14 cellular contexts compared by ENCODE assay signal in the genomic region with DNA sequence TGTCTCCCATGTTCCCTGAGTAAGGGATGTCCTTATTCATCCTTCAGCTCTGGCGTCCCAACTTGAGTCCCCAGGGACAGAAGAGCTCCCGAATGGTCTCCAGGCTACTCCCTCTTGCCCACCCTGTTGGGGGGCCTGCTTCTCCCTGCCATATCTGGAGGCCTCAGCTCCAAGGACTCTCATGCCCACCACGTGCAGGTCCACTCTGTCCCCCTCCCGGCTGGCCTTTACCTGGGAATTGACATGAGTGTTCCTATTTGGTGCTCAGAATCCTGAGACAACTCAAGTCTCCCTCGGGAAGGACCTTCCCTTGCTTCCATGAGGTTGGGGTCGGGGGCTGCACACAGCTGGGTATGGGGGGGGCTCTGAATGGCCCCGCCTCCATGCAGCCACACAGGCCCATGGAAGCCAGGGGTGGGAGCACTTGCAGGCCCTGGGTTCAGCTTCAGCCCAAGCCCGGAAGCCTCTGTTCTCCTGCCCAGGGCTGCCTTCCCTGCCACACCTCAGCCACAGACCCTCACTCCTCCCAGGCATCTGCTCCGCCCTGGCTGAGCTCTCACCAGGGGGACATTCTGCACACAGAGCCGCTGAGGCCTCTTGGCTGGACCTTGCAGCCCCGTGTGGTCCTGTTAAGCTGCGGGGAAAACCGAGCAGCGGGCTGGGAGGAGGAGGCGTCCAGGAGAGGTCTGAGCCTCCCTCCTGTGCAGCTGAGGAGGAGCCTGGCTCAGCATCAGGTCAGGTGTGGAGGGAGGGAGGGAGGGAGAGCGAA.
"Had no signal": no experiment of that assay in that cellular context is flagged by ENCODE, and none has a peak within 500 bp of the region (broad histone marks: within the 10 kb centered on the region; RNA-seq: fewer than 3 reads in every experiment).

No MANE protein-coding gene starts in this region.

- H3K27me3 Mint-ChIP-seq: memory B cell had no signal

- H3K9me3 ChIP-seq: neutrophil had no signal

- ATAC-seq: left lobe of liver; naive thymus-derived CD8-positive, alpha-beta T cell; T-helper 17 cell; WTC11 had no signal

- H3K27ac ChIP-seq: hepatocyte, neutrophil, upper lobe of left lung had no signal

- H3K4me1 ChIP-seq: upper lobe of left lung had no signal

- H3K36me3 Mint-ChIP-seq: activated naive CD8-positive, alpha-beta T cell treated with anti-CD3 and anti-CD28 coated beads, Interleukin-2, amount 10 ng/mL, durations not matched to agents 7 days and 5 days; memory B cell had no signal

- DNase-seq: activated CD4-positive, alpha-beta T cell treated with anti-CD3 and anti-CD28 coated beads for 48 hours; activated CD8-positive, alpha-beta memory T cell treated with anti-CD3 and anti-CD28 coated beads for 24 hours; activated naive CD4-positive, alpha-beta T cell; activated naive CD8-positive, alpha-beta T cell treated with anti-CD3 and anti-CD28 coated beads, Interleukin-2, amount 10 ng/mL, durations not matched to agents 7 days and 5 days; naive thymus-derived CD8-positive, alpha-beta T cell; small intestine; T-helper 17 cell had no signal

- H3K27me3 ChIP-seq: hepatocyte, upper lobe of left lung had no signal

- H3K4me3 ChIP-seq: hepatocyte, upper lobe of left lung had no signal

- H3K27ac Mint-ChIP-seq: activated naive CD8-positive, alpha-beta T cell treated with anti-CD3 and anti-CD28 coated beads, Interleukin-2, amount 10 ng/mL, durations not matched to agents 7 days and 5 days; memory B cell; naive thymus-derived CD8-positive, alpha-beta T cell; stimulated activated naive CD8-positive, alpha-beta T cell treated with anti-CD3 and anti-CD28 coated beads, Interleukin-15, Interleukin-2, amounts not matched to agents 100 ng/mL and 50 ng/mL, for 24 hours; T-helper 17 cell; WTC11 had no signal

- H3K36me3 ChIP-seq: neutrophil, upper lobe of left lung had no signal

- H3K4me3 Mint-ChIP-seq: activated naive CD8-positive, alpha-beta T cell treated with anti-CD3 and anti-CD28 coated beads, Interleukin-2, amount 10 ng/mL, durations not matched to agents 7 days and 5 days; memory B cell; naive thymus-derived CD8-positive, alpha-beta T cell; stimulated activated naive CD8-positive, alpha-beta T cell treated with anti-CD3 and anti-CD28 coated beads, Interleukin-15, Interleukin-2, amounts not matched to agents 100 ng/mL and 50 ng/mL, for 24 hours; T-helper 17 cell; WTC11 had no signal

- H3K4me1 Mint-ChIP-seq: activated naive CD8-positive, alpha-beta T cell treated with anti-CD3 and anti-CD28 coated beads, Interleukin-2, amount 10 ng/mL, durations not matched to agents 7 days and 5 days; naive thymus-derived CD8-positive, alpha-beta T cell; T-helper 17 cell; WTC11 had no signal
